In the genomic region with DNA sequence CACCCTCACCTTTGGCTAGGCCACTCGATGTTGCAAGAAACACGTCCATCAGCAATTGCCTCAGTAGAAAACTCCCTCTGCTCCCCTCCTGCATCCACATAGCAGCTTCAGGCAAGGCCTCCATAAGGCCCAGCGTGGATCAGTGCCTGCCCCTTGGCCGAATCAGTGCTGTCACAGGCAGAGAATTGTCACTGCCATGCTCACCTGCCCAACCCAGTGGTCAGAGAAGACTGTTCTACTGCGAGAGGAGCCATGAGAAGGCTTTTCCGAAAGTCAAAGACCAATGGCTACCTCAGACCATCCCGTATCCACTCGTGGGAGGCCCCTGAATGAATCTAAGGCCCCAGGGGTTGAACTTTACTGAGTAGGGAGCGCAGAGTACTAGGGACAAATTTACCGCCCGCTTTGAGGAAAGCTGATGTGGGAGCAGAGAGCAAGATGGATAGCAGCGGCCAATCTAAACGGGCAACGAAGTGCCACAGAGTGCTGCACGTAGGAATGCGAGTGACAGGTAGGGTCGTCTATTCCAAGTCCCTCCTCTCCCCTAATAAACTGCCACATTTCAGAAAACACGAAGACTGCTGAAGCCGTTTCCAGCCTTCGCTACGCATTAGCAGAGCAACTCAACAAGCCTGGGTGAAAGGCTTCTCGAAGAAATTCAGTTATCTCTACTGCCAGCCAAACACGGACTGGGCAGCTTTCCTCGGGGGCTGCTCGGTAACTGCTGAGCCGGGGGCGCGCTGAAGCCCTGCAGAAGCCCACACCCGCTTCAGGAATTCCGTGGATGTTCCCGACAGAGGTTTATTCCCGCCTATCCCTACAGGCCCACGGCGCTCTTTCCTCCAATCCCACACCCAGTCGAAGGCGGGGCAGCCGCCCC, we compare ENCODE assay signal across 1 cellular context.
TF ChIP-seq lines count a peak whose summit lies in the region.

No MANE protein-coding gene starts in this region.

TF ChIP-seq in HepG2, 621 proteins besides CTCF, POLR2A, EP300 and RAD21 (continued from another document and continues in another):
- TF ChIP-seq, protein P1, sequence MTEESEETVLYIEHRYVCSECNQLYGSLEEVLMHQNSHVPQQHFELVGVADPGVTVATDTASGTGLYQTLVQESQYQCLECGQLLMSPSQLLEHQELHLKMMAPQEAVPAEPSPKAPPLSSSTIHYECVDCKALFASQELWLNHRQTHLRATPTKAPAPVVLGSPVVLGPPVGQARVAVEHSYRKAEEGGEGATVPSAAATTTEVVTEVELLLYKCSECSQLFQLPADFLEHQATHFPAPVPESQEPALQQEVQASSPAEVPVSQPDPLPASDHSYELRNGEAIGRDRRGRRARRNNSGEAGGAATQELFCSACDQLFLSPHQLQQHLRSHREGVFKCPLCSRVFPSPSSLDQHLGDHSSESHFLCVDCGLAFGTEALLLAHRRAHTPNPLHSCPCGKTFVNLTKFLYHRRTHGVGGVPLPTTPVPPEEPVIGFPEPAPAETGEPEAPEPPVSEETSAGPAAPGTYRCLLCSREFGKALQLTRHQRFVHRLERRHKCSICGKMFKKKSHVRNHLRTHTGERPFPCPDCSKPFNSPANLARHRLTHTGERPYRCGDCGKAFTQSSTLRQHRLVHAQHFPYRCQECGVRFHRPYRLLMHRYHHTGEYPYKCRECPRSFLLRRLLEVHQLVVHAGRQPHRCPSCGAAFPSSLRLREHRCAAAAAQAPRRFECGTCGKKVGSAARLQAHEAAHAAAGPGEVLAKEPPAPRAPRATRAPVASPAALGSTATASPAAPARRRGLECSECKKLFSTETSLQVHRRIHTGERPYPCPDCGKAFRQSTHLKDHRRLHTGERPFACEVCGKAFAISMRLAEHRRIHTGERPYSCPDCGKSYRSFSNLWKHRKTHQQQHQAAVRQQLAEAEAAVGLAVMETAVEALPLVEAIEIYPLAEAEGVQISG (CRISPR knock-in tag; IDR thresholded peaks at IDR 0.05) = no peak
- TF ChIP-seq, protein P2, sequence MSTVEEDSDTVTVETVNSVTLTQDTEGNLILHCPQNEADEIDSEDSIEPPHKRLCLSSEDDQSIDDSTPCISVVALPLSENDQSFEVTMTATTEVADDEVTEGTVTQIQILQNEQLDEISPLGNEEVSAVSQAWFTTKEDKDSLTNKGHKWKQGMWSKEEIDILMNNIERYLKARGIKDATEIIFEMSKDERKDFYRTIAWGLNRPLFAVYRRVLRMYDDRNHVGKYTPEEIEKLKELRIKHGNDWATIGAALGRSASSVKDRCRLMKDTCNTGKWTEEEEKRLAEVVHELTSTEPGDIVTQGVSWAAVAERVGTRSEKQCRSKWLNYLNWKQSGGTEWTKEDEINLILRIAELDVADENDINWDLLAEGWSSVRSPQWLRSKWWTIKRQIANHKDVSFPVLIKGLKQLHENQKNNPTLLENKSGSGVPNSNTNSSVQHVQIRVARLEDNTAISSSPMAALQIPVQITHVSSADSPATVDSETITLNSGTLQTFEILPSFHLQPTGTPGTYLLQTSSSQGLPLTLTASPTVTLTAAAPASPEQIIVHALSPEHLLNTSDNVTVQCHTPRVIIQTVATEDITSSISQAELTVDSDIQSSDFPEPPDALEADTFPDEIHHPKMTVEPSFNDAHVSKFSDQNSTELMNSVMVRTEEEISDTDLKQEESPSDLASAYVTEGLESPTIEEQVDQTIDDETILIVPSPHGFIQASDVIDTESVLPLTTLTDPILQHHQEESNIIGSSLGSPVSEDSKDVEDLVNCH (CRISPR knock-in tag; IDR thresholded peaks at IDR 0.05) = no peak
- TF ChIP-seq NR3C1 (CRISPR knock-in tag; IDR thresholded peaks at IDR 0.05) = no peak
- TF ChIP-seq, protein P3, sequence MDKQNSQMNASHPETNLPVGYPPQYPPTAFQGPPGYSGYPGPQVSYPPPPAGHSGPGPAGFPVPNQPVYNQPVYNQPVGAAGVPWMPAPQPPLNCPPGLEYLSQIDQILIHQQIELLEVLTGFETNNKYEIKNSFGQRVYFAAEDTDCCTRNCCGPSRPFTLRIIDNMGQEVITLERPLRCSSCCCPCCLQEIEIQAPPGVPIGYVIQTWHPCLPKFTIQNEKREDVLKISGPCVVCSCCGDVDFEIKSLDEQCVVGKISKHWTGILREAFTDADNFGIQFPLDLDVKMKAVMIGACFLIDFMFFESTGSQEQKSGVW (CRISPR knock-in tag; IDR thresholded peaks at IDR 0.05; ENCODE audit: borderline replicate concordance) = no peak
- TF ChIP-seq SNRNP70 (IDR thresholded peaks at IDR 0.05; ENCODE audit: low read depth, low read length) = no peak
- TF ChIP-seq ZNF432 (CRISPR knock-in tag; IDR thresholded peaks at IDR 0.05; ENCODE audit: borderline replicate concordance) = no peak
- TF ChIP-seq ZNF24 (IDR thresholded peaks at IDR 0.05) = no peak
- TF ChIP-seq, protein P4, sequence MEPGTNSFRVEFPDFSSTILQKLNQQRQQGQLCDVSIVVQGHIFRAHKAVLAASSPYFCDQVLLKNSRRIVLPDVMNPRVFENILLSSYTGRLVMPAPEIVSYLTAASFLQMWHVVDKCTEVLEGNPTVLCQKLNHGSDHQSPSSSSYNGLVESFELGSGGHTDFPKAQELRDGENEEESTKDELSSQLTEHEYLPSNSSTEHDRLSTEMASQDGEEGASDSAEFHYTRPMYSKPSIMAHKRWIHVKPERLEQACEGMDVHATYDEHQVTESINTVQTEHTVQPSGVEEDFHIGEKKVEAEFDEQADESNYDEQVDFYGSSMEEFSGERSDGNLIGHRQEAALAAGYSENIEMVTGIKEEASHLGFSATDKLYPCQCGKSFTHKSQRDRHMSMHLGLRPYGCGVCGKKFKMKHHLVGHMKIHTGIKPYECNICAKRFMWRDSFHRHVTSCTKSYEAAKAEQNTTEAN (CRISPR knock-in tag; conservative IDR thresholded peaks at IDR 0.05) = no peak
- TF ChIP-seq, protein P5, sequence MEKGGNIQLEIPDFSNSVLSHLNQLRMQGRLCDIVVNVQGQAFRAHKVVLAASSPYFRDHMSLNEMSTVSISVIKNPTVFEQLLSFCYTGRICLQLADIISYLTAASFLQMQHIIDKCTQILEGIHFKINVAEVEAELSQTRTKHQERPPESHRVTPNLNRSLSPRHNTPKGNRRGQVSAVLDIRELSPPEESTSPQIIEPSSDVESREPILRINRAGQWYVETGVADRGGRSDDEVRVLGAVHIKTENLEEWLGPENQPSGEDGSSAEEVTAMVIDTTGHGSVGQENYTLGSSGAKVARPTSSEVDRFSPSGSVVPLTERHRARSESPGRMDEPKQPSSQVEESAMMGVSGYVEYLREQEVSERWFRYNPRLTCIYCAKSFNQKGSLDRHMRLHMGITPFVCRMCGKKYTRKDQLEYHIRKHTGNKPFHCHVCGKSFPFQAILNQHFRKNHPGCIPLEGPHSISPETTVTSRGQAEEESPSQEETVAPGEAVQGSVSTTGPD (CRISPR knock-in tag; IDR thresholded peaks at IDR 0.05) = no peak
- TF ChIP-seq, protein P6, sequence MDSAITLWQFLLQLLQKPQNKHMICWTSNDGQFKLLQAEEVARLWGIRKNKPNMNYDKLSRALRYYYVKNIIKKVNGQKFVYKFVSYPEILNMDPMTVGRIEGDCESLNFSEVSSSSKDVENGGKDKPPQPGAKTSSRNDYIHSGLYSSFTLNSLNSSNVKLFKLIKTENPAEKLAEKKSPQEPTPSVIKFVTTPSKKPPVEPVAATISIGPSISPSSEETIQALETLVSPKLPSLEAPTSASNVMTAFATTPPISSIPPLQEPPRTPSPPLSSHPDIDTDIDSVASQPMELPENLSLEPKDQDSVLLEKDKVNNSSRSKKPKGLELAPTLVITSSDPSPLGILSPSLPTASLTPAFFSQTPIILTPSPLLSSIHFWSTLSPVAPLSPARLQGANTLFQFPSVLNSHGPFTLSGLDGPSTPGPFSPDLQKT (CRISPR knock-in tag; IDR thresholded peaks at IDR 0.05; ENCODE audit: borderline replicate concordance) = no peak
- no peak for TF ChIP-seq ASH2L (IDR thresholded peaks at IDR 0.05; ENCODE audit: insufficient read length, low read depth, low read length)
- TF ChIP-seq NFATC3 (CRISPR knock-in tag; IDR thresholded peaks at IDR 0.05) = no peak
- TF ChIP-seq, protein P7, sequence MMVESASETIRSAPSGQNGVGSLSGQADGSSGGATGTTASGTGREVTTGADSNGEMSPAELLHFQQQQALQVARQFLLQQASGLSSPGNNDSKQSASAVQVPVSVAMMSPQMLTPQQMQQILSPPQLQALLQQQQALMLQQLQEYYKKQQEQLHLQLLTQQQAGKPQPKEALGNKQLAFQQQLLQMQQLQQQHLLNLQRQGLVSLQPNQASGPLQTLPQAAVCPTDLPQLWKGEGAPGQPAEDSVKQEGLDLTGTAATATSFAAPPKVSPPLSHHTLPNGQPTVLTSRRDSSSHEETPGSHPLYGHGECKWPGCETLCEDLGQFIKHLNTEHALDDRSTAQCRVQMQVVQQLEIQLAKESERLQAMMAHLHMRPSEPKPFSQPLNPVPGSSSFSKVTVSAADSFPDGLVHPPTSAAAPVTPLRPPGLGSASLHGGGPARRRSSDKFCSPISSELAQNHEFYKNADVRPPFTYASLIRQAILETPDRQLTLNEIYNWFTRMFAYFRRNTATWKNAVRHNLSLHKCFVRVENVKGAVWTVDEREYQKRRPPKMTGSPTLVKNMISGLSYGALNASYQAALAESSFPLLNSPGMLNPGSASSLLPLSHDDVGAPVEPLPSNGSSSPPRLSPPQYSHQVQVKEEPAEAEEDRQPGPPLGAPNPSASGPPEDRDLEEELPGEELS (CRISPR knock-in tag; IDR thresholded peaks at IDR 0.05) = no peak
- TF ChIP-seq ARNTL (CRISPR knock-in tag; IDR thresholded peaks at IDR 0.05) = no peak
- no peak for TF ChIP-seq ZNF317 (CRISPR knock-in tag; IDR thresholded peaks at IDR 0.05)
- TF ChIP-seq SRF (IDR thresholded peaks at IDR 0.05; ENCODE audit: low read depth, low read length) = no peak
- TF ChIP-seq, protein P8, sequence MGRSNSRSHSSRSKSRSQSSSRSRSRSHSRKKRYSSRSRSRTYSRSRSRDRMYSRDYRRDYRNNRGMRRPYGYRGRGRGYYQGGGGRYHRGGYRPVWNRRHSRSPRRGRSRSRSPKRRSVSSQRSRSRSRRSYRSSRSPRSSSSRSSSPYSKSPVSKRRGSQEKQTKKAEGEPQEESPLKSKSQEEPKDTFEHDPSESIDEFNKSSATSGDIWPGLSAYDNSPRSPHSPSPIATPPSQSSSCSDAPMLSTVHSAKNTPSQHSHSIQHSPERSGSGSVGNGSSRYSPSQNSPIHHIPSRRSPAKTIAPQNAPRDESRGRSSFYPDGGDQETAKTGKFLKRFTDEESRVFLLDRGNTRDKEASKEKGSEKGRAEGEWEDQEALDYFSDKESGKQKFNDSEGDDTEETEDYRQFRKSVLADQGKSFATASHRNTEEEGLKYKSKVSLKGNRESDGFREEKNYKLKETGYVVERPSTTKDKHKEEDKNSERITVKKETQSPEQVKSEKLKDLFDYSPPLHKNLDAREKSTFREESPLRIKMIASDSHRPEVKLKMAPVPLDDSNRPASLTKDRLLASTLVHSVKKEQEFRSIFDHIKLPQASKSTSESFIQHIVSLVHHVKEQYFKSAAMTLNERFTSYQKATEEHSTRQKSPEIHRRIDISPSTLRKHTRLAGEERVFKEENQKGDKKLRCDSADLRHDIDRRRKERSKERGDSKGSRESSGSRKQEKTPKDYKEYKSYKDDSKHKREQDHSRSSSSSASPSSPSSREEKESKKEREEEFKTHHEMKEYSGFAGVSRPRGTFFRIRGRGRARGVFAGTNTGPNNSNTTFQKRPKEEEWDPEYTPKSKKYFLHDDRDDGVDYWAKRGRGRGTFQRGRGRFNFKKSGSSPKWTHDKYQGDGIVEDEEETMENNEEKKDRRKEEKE (IDR thresholded peaks at IDR 0.05) = no peak
- no peak for TF ChIP-seq SNAI1 (CRISPR knock-in tag; IDR thresholded peaks at IDR 0.05; ENCODE audit: borderline replicate concordance)
- no peak for TF ChIP-seq HOXA5 (CRISPR knock-in tag; IDR thresholded peaks at IDR 0.05)
- TF ChIP-seq, protein P9, sequence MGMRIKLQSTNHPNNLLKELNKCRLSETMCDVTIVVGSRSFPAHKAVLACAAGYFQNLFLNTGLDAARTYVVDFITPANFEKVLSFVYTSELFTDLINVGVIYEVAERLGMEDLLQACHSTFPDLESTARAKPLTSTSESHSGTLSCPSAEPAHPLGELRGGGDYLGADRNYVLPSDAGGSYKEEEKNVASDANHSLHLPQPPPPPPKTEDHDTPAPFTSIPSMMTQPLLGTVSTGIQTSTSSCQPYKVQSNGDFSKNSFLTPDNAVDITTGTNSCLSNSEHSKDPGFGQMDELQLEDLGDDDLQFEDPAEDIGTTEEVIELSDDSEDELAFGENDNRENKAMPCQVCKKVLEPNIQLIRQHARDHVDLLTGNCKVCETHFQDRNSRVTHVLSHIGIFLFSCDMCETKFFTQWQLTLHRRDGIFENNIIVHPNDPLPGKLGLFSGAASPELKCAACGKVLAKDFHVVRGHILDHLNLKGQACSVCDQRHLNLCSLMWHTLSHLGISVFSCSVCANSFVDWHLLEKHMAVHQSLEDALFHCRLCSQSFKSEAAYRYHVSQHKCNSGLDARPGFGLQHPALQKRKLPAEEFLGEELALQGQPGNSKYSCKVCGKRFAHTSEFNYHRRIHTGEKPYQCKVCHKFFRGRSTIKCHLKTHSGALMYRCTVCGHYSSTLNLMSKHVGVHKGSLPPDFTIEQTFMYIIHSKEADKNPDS (CRISPR knock-in tag; IDR thresholded peaks at IDR 0.05) = 0 out of 2 replicates have a peak, but pooled peaks have one; percentile 33
- no peak for TF ChIP-seq CC2D1A (CRISPR knock-in tag; IDR thresholded peaks at IDR 0.05)
- no peak for TF ChIP-seq ZNF615 (CRISPR knock-in tag; IDR thresholded peaks at IDR 0.05; ENCODE audit: borderline replicate concordance)
- TF ChIP-seq, protein P10, sequence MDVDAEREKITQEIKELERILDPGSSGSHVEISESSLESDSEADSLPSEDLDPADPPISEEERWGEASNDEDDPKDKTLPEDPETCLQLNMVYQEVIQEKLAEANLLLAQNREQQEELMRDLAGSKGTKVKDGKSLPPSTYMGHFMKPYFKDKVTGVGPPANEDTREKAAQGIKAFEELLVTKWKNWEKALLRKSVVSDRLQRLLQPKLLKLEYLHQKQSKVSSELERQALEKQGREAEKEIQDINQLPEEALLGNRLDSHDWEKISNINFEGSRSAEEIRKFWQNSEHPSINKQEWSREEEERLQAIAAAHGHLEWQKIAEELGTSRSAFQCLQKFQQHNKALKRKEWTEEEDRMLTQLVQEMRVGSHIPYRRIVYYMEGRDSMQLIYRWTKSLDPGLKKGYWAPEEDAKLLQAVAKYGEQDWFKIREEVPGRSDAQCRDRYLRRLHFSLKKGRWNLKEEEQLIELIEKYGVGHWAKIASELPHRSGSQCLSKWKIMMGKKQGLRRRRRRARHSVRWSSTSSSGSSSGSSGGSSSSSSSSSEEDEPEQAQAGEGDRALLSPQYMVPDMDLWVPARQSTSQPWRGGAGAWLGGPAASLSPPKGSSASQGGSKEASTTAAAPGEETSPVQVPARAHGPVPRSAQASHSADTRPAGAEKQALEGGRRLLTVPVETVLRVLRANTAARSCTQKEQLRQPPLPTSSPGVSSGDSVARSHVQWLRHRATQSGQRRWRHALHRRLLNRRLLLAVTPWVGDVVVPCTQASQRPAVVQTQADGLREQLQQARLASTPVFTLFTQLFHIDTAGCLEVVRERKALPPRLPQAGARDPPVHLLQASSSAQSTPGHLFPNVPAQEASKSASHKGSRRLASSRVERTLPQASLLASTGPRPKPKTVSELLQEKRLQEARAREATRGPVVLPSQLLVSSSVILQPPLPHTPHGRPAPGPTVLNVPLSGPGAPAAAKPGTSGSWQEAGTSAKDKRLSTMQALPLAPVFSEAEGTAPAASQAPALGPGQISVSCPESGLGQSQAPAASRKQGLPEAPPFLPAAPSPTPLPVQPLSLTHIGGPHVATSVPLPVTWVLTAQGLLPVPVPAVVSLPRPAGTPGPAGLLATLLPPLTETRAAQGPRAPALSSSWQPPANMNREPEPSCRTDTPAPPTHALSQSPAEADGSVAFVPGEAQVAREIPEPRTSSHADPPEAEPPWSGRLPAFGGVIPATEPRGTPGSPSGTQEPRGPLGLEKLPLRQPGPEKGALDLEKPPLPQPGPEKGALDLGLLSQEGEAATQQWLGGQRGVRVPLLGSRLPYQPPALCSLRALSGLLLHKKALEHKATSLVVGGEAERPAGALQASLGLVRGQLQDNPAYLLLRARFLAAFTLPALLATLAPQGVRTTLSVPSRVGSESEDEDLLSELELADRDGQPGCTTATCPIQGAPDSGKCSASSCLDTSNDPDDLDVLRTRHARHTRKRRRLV (CRISPR knock-in tag; IDR thresholded peaks at IDR 0.05) = no peak
- TF ChIP-seq POGZ (CRISPR knock-in tag; IDR thresholded peaks at IDR 0.05) = no peak
- no peak for TF ChIP-seq ZNF451 (CRISPR knock-in tag; IDR thresholded peaks at IDR 0.05)
- no peak for TF ChIP-seq TP53 (CRISPR knock-in tag; conservative IDR thresholded peaks at IDR 0.05)
- TF ChIP-seq ZBTB1 (CRISPR knock-in tag; IDR thresholded peaks at IDR 0.05; ENCODE audit: borderline replicate concordance) = no peak
